Comparison of ENCODE assay signal across 8 cellular contexts in genomic region chr1:100820195-100820594, GRCh38.
DNase-seq lines count a peak whose midpoint lies in the region; ATAC-seq, FAIRE-seq and TF ChIP-seq lines count a peak whose summit lies in the region.
"Not testable (repeated sequence)": the region's sequence is repeated elsewhere in the genome, so short reads cannot be mapped to it uniquely, and the experiment has no call there.

No MANE protein-coding gene starts in this region.

- H3K36me3 Mint-ChIP-seq in HFFc6 (ENCODE audit: low read depth) = peaks cover 10% of the 10 kb centered on the region; the same call in 1 of the 2 replicates

- H3K27ac ChIP-seq in K562 (ENCODE audit: extremely low read depth, low read depth, low read length); upper lobe of right lung: not testable (repeated sequence)

- H3K27me3 Mint-ChIP-seq in HFFc6 (ENCODE audit: insufficient read depth) = not testable (repeated sequence)

- ATAC-seq in K562 = peak; percentile 67
- not testable (repeated sequence) for ATAC-seq in upper lobe of right lung

- POLR2A ChIA-PET in K562 (lab: Yijun Ruan, JAX) = interaction anchor here (0.9 to 1.1 kb wide), 2 partner anchors 9 to 10 kb away, joined by 3 to 5 read pairs; no protein-coding TSS in a partner anchor

- peak; percentile 17; the same call in 1 of the 2 replicates for TF ChIP-seq CTCF in HFFc6 (IDR thresholded peaks at IDR 0.05)
- TF ChIP-seq CTCF in NB4 (IDR thresholded peaks at IDR 0.05; ENCODE audit: low read depth, low read length) = not testable (repeated sequence)
- TF ChIP-seq CTCF in K562 (IDR thresholded peaks at IDR 0.05 in 2 of 3, conservative IDR thresholded peaks at IDR 0.05 in 1 of 3; ENCODE audit: insufficient read depth in 2 of 3, low read depth in 1 of 3, low read length in 3 of 3) = peak in 1 of 3 experiments; percentile 26; a peak in 2 of 6 replicates
- TF ChIP-seq CTCF in upper lobe of right lung (IDR thresholded peaks at IDR 0.05) = peak; percentile 6

- peaks cover 14% of the 10 kb centered on the region for H3K9me3 Mint-ChIP-seq in HFFc6

- not testable (repeated sequence) for TF ChIP-seq EP300 in K562 (IDR thresholded peaks at IDR 0.05; ENCODE audit: low read length)

- not testable (repeated sequence) for DNase-seq in HFFc6, upper lobe of right lung
- DNase-seq in NB4 (ENCODE audit: low read depth) (peak; percentile 3), SK-MEL-5 (ENCODE audit: low read depth, low spot score) (peak; percentile 25), K562 (ENCODE audit: extremely low read depth in 1 of 4, low spot score in 3 of 4) (peak in 1 of 4 experiments; percentile 28), iPS DF 19.7 (ENCODE audit: low read depth, low spot score) (peak; percentile 54), islet precursor cell (peak; percentile 56)

- H3K79me2 ChIP-seq in K562 (ENCODE audit: control insufficient read depth, insufficient read depth, low read length) = not testable (repeated sequence)

- peak overlapping the region; percentile 40; the same call in 1 of the 2 replicates for H3K9ac ChIP-seq in ES-I3 (ENCODE audit: low read depth, low read length)
- H3K9ac ChIP-seq in K562 (ENCODE audit: insufficient read depth in 1 of 2, low read depth in 2 of 2, low read length in 2 of 2) = not testable (repeated sequence)

- H3K4me1 Mint-ChIP-seq in HFFc6 (ENCODE audit: low read depth) = not testable (repeated sequence)

- intact Hi-C loops in K562 (cut with micrococcal nuclease); upper lobe of right lung (cut with DNase I): not testable (repeated sequence)

- H3K4me3 Mint-ChIP-seq in HFFc6 = not testable (repeated sequence)

- H3K4me2 ChIP-seq in K562 (ENCODE audit: insufficient read depth, low read length) = not testable (repeated sequence)

- in situ Hi-C loops in SK-MEL-5 (cut with HindIII; ENCODE audit: low pct_unique_long_range_greater_than_20kb, low sequenced_read_pairs); K562 (cut with MboI): not testable (repeated sequence)

- not testable (repeated sequence) for H3K4me1 ChIP-seq in ES-I3 (ENCODE audit: insufficient read depth, low read length); K562 (replicated peaks in 1 of 2; ENCODE audit: control insufficient read depth in 2 of 2, insufficient read depth in 2 of 2, low read length in 2 of 2); upper lobe of right lung

- FAIRE-seq in K562 (lab: Jason Lieb, UNC) = not testable (repeated sequence)

- H4K20me1 ChIP-seq in K562 (replicated peaks; ENCODE audit: control insufficient read depth, insufficient read depth, low read length) = not testable (repeated sequence)

- H3K27me3 ChIP-seq in K562 (ENCODE audit: control insufficient read depth in 2 of 2, insufficient read depth in 2 of 2, low read length in 2 of 2); upper lobe of right lung: not testable (repeated sequence)

- H3K27ac Mint-ChIP-seq in HFFc6 = not testable (repeated sequence)

- not testable (repeated sequence) for TF ChIP-seq POLR2A in NB4 (IDR thresholded peaks at IDR 0.05; ENCODE audit: extremely low read depth, insufficient read length); K562 (conservative IDR thresholded peaks at IDR 0.05)

- H3K9me1 ChIP-seq in K562 (ENCODE audit: control insufficient read depth, insufficient read depth, low read length) = not testable (repeated sequence)

- CTCF ChIA-PET in K562 (lab: Yijun Ruan, JAX; ENCODE audit: low intra/inter-chr PET ratio) = not testable (repeated sequence)

- H3K4me3 ChIP-seq in NB4 (ENCODE audit: low read depth, low read length); K562; upper lobe of right lung: not testable (repeated sequence)

- peak overlapping the region; percentile 71 for H2AFZ ChIP-seq in K562 (ENCODE audit: low read depth, low read length)

- H3K36me3 ChIP-seq in ES-I3 (ENCODE audit: insufficient read depth, low read length); K562 (ENCODE audit: control insufficient read depth, insufficient read depth, low read length); upper lobe of right lung: not testable (repeated sequence)

- H3K9me3 ChIP-seq in ES-I3 (ENCODE audit: control insufficient read depth, insufficient read depth, low read length); K562 (replicated peaks; ENCODE audit: control insufficient read depth, insufficient read depth, low read depth, low read length); upper lobe of right lung: not testable (repeated sequence)

- 16% methylated on average over 5 of the region's 6 CpGs for WGBS in K562 (ENCODE audit: insufficient coverage, low coverage, missing lambda C conversion rate)

- not testable (repeated sequence) for BruUV-seq in K562 (replicated peaks; lab: Mats Ljungman, UMichigan)

- TF ChIP-seq RAD21 in K562 (CRISPR knock-in tag; conservative IDR thresholded peaks at IDR 0.05 in 1 of 2, IDR thresholded peaks at IDR 0.05 in 1 of 2) = peak in 1 of 2 experiments; percentile 40; a peak in 2 of 4 replicates

TF ChIP-seq in K562, 482 proteins besides CTCF, POLR2A, EP300 and RAD21:
- TF ChIP-seq, protein P1, sequence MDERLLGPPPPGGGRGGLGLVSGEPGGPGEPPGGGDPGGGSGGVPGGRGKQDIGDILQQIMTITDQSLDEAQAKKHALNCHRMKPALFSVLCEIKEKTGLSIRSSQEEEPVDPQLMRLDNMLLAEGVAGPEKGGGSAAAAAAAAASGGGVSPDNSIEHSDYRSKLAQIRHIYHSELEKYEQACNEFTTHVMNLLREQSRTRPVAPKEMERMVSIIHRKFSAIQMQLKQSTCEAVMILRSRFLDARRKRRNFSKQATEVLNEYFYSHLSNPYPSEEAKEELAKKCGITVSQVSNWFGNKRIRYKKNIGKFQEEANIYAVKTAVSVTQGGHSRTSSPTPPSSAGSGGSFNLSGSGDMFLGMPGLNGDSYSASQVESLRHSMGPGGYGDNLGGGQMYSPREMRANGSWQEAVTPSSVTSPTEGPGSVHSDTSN (CRISPR knock-in tag; IDR thresholded peaks at IDR 0.05; ENCODE audit: low read depth) = not testable (repeated sequence)
- TF ChIP-seq, protein P1 (tag; conservative IDR thresholded peaks at IDR 0.05; ENCODE audit: low read depth) = 0 out of 2 replicates have a peak, but pooled peaks have one; percentile 36
- TF ChIP-seq FOXA3 (CRISPR knock-in tag; conservative IDR thresholded peaks at IDR 0.05 in 1 of 2, IDR thresholded peaks at IDR 0.05 in 1 of 2) (peak in 1 of 2 experiments; percentile 84; a peak in 2 of 4 replicates), PKNOX1 (IDR thresholded peaks at IDR 0.05) (peak; percentile 83), MEIS2 (IDR thresholded peaks at IDR 0.05; ENCODE audit: partially characterized antibody) (peak; percentile 49)
